In genomic region chr2:219294356-219295351, GRCh38 we compare ENCODE assay signal across 1 cellular context.
TF ChIP-seq lines count a peak whose summit lies in the region.

No MANE protein-coding gene starts in this region.

TF ChIP-seq in HepG2, 621 proteins besides CTCF, POLR2A, EP300 and RAD21 (continued from another document and continues in another):
- TF ChIP-seq ZNF841 (CRISPR knock-in tag; IDR thresholded peaks at IDR 0.05; ENCODE audit: borderline replicate concordance) (no peak), MEIS1 (CRISPR knock-in tag; IDR thresholded peaks at IDR 0.05; ENCODE audit: borderline replicate concordance) (peak; percentile 69; the same call in 1 of the 2 replicates), PAWR (CRISPR knock-in tag; IDR thresholded peaks at IDR 0.05; ENCODE audit: borderline replicate concordance) (peak; percentile 82; the same call in 1 of the 2 replicates), ZNF235 (CRISPR knock-in tag; IDR thresholded peaks at IDR 0.05; ENCODE audit: borderline replicate concordance) (no peak; the same call in none of the 2 replicates), SMARCE1 (IDR thresholded peaks at IDR 0.05; ENCODE audit: borderline replicate concordance) (no peak), NFRKB (IDR thresholded peaks at IDR 0.05) (no peak), ELF3 (CRISPR knock-in tag; IDR thresholded peaks at IDR 0.05) (peak; percentile 88), ZNF431 (CRISPR knock-in tag; IDR thresholded peaks at IDR 0.05; ENCODE audit: borderline replicate concordance, low read depth) (0 out of 2 replicates have a peak, but pooled peaks have one; percentile 43), ZNF768 (CRISPR knock-in tag; IDR thresholded peaks at IDR 0.05) (peak; percentile 81), TAF1 (CRISPR knock-in tag; IDR thresholded peaks at IDR 0.05) (peak; percentile 40; the same call in 1 of the 2 replicates), RARA (CRISPR knock-in tag; IDR thresholded peaks at IDR 0.05) (peak; percentile 50), ZNF792 (CRISPR knock-in tag; IDR thresholded peaks at IDR 0.05) (peak; percentile 86; the same call in 1 of the 2 replicates), KMT2B (CRISPR knock-in tag; IDR thresholded peaks at IDR 0.05) (peak; percentile 40; the same call in 1 of the 2 replicates), ZNF788 (CRISPR knock-in tag; IDR thresholded peaks at IDR 0.05; ENCODE audit: borderline replicate concordance) (peak; percentile 93; the same call in 1 of the 2 replicates), ZFX (CRISPR knock-in tag; IDR thresholded peaks at IDR 0.05; ENCODE audit: low read depth) (peak; percentile 95), ATF1 (CRISPR knock-in tag; IDR thresholded peaks at IDR 0.05) (no peak), ADNP (CRISPR knock-in tag; IDR thresholded peaks at IDR 0.05) (peak; percentile 11; the same call in 1 of the 2 replicates), ZSCAN29 (CRISPR knock-in tag; conservative IDR thresholded peaks at IDR 0.05) (peak; percentile 65; the same call in 1 of the 2 replicates), ZNF503 (CRISPR knock-in tag; IDR thresholded peaks at IDR 0.05) (no peak; the same call in 1 of the 2 replicates), ZNF775 (CRISPR knock-in tag; IDR thresholded peaks at IDR 0.05; ENCODE audit: borderline replicate concordance) (no peak), CEBPG (CRISPR knock-in tag; IDR thresholded peaks at IDR 0.05) (no peak), ZBTB4 (CRISPR knock-in tag; IDR thresholded peaks at IDR 0.05; ENCODE audit: borderline replicate concordance) (no peak), ZNF616 (CRISPR knock-in tag; IDR thresholded peaks at IDR 0.05; ENCODE audit: low read depth) (no peak), KDM6A (CRISPR knock-in tag; IDR thresholded peaks at IDR 0.05; ENCODE audit: low read depth) (no peak), IKZF5 (CRISPR knock-in tag; IDR thresholded peaks at IDR 0.05) (peak; percentile 95; the same call in 1 of the 2 replicates), ZGPAT (CRISPR knock-in tag; IDR thresholded peaks at IDR 0.05) (peak; percentile 96), DBP (CRISPR knock-in tag; IDR thresholded peaks at IDR 0.05; ENCODE audit: not compliant biosample characterization) (no peak), TCF7 (IDR thresholded peaks at IDR 0.05; ENCODE audit: low read depth) (no peak), ZNF280B (CRISPR knock-in tag; IDR thresholded peaks at IDR 0.05; ENCODE audit: borderline replicate concordance) (no peak), GTF3A (CRISPR knock-in tag; conservative IDR thresholded peaks at IDR 0.05) (no peak), MED8 (CRISPR knock-in tag; IDR thresholded peaks at IDR 0.05; ENCODE audit: insufficient replicate concordance) (no peak), ZNF564 (CRISPR knock-in tag; IDR thresholded peaks at IDR 0.05) (no peak), ATF7 (IDR thresholded peaks at IDR 0.05) (no peak), ATF7 (CRISPR knock-in tag; IDR thresholded peaks at IDR 0.05) (peak; percentile 76), ZNF30 (CRISPR knock-in tag; IDR thresholded peaks at IDR 0.05) (peak; percentile 16; the same call in 1 of the 2 replicates), RFXANK (CRISPR knock-in tag; IDR thresholded peaks at IDR 0.05) (0 out of 2 replicates have a peak, but pooled peaks have one; percentile 55), GFI1 (CRISPR knock-in tag; IDR thresholded peaks at IDR 0.05; ENCODE audit: borderline replicate concordance) (peak; percentile 56; the same call in 1 of the 2 replicates), GMEB1 (CRISPR knock-in tag; IDR thresholded peaks at IDR 0.05; ENCODE audit: borderline replicate concordance) (peak; percentile 81; the same call in 1 of the 2 replicates), TFDP1 (CRISPR knock-in tag; IDR thresholded peaks at IDR 0.05; ENCODE audit: borderline replicate concordance) (peak; percentile 86), ZNF556 (CRISPR knock-in tag; IDR thresholded peaks at IDR 0.05; ENCODE audit: borderline replicate concordance) (peak; percentile 98), IKZF4 (CRISPR knock-in tag; IDR thresholded peaks at IDR 0.05; ENCODE audit: borderline replicate concordance, low read depth, not compliant biosample characterization) (peak; percentile 67), ZC3H4 (CRISPR knock-in tag; IDR thresholded peaks at IDR 0.05; ENCODE audit: borderline replicate concordance) (peak; percentile 63; the same call in 1 of the 2 replicates), MTERF4 (CRISPR knock-in tag; IDR thresholded peaks at IDR 0.05) (peak; percentile 63; the same call in 1 of the 2 replicates), BCLAF1 (IDR thresholded peaks at IDR 0.05) (no peak)
